Comparison of ENCODE assay signal across 19 cellular contexts in the genomic region with DNA sequence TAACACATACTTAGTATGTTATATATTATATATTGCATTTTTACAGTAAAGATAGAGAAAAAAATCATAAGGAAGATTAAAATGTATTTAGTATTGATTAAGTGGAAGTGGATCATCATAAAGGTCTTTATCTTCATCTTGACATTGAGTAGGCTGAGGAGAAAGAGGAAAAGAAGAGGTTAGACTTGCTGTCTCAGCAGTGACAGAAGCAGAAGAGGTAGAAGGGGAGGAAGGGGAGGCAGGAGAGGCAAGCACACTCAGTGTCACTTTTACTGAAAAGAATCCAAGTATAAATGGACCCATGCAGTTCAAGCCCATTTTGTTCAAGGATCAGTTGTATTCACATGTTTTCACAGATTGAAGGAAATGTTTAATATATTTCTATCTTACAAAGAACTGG.
"Had no signal": no experiment of that assay in that cellular context is flagged by ENCODE, and none has a peak within 500 bp of the region (broad histone marks: within the 10 kb centered on the region; RNA-seq: fewer than 3 reads in every experiment).

No MANE protein-coding gene starts in this region.

- DNase-seq: activated CD4-positive, alpha-beta T cell treated with anti-CD3 and anti-CD28 coated beads, Interleukin-2, amount 50 U/mL, for 4 hours; activated CD4-positive, CD25-positive, alpha-beta regulatory T cell treated with anti-CD3 and anti-CD28 coated beads, Interleukin-2, amount 50 U/mL, for 72 hours; activated CD8-positive, alpha-beta memory T cell treated with anti-CD3 and anti-CD28 coated beads, Interleukin-2, amount 10 ng/mL, durations not matched to agents 7 days and 5 days; activated naive CD4-positive, alpha-beta T cell treated with Interleukin-2 at 50 U/mL for 16 hours; body of pancreas; central memory CD4-positive, alpha-beta T cell; erythroblast; glutamatergic neuron; hypothalamus; islet precursor cell; midbrain; nephron progenitor cell; occipital lobe; posterior cingulate gyrus; spleen; stimulated activated CD4-positive, alpha-beta T cell treated with anti-CD3 and anti-CD28 coated beads, Interleukin-4, amount 100 ng/mL, for 4 hours; stimulated activated naive B cell treated with anti-CD40 and anti-IgM and Interleukin-4, amounts not matched to agents 10 μg/mL and 1 μg/mL and 100 μg/mL, for 72 hours; thyroid gland had no signal

- H3K4me3 ChIP-seq: body of pancreas, spleen, thyroid gland had no signal

- ATAC-seq: activated CD8-positive, alpha-beta memory T cell treated with anti-CD3 and anti-CD28 coated beads, Interleukin-2, amount 10 ng/mL, durations not matched to agents 7 days and 5 days; body of pancreas; stimulated activated naive B cell treated with anti-CD40 and anti-IgM and Interleukin-4, amounts not matched to agents 10 μg/mL and 1 μg/mL and 100 μg/mL, for 72 hours had no signal

- H3K27ac ChIP-seq: body of pancreas, VCaP had no signal
